9 cellular contexts compared by ENCODE assay signal in the genomic region with DNA sequence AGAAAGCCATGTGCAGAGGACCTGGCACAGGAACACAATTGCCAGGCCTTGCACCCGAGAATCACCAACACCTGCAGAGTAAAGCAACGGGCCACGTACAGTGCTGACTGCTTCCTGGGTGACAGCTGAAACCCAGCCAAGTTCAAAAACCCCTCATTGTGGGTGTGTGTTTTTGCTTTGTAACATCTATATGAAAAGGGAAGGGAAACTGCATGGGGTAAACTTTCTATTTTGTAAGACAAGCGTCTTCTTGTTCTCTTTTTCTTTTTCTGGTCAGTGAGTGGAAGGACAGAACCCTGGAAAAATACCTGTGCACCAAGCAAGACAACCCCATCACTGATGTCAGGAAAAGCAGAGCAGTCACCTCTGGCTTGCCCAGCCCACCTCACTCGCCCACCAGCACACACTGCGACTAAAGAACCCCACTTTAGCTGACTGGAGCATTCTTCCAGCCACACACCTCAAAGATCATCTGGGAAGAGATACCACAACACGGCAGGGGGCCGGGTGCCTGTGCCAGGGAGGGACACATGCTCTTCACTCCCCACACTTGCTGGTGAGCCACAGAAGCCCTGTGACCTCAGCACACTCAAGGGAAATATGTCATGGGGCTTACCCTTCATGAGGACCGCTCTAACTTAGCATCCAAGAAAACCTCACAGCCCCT.
DNase-seq lines count a peak whose midpoint lies in the region; ATAC-seq and TF ChIP-seq lines count a peak whose summit lies in the region.
"Had no signal": no experiment of that assay in that cellular context is flagged by ENCODE, and none has a peak within 500 bp of the region (broad histone marks: within the 10 kb centered on the region; RNA-seq: fewer than 3 reads in every experiment).

No MANE protein-coding gene starts in this region.

- peak overlapping the region; percentile 28 for H3K27ac Mint-ChIP-seq in CD8-positive, alpha-beta T cell

- no peaks in the 10 kb centered on the region for H3K27me3 ChIP-seq in CD8-positive, alpha-beta T cell (ENCODE audit: insufficient read depth, low read length)
- H3K27me3 ChIP-seq: body of pancreas had no signal

- H3K27me3 Mint-ChIP-seq in CD8-positive, alpha-beta T cell (ENCODE audit: low read depth): no peaks in the 10 kb centered on the region

- H3K27ac ChIP-seq in CD8-positive, alpha-beta T cell (ENCODE audit: low read depth, low read length): no peak overlapping the region
- H3K27ac ChIP-seq: body of pancreas had no signal

- H3K4me3 ChIP-seq in CD8-positive, alpha-beta T cell (ENCODE audit: low read depth, low read length): no peak overlapping the region
- H3K4me3 ChIP-seq: body of pancreas had no signal

- no peak for TF ChIP-seq CTCF in CD8-positive, alpha-beta T cell (IDR thresholded peaks at IDR 0.05)

- no peaks in the 10 kb centered on the region for H3K9me3 Mint-ChIP-seq in CD8-positive, alpha-beta T cell

- CTCF ChIA-PET in CD8-positive, alpha-beta T cell (lab: Charles Lee): no interaction called here

- peak; percentile 48 for ATAC-seq in CD8-positive, alpha-beta T cell
- ATAC-seq in GM18909 (IDR thresholded peaks at IDR 0.05; ENCODE audit: poor library complexity, unreplicated experiment): peak; percentile 90
- ATAC-seq in HG03025 (IDR thresholded peaks at IDR 0.05; ENCODE audit: low FRiP score, unreplicated experiment): peak; percentile 89
- peak; percentile 5 for ATAC-seq in sciatic nerve
- ATAC-seq: body of pancreas had no signal

- no peaks in the 10 kb centered on the region for H3K36me3 ChIP-seq in CD8-positive, alpha-beta T cell (ENCODE audit: insufficient read depth, low read length)

- no peaks in the 10 kb centered on the region for H3K9me3 ChIP-seq in CD8-positive, alpha-beta T cell (ENCODE audit: low read length)
- H3K9me3 ChIP-seq: body of pancreas had no signal

- peaks cover 9% of the 10 kb centered on the region for H3K4me1 ChIP-seq in CD8-positive, alpha-beta T cell (ENCODE audit: insufficient read depth, low read length)
- H3K4me1 ChIP-seq: body of pancreas had no signal

- DNase-seq in CD8-positive, alpha-beta T cell: peak in 1 of 7 experiments; percentile 3
- peak; percentile 38 for DNase-seq in SIG-M5 (lab: John Stamatoyannopoulos, UW)
- DNase-seq in sciatic nerve (ENCODE audit: low spot score): no peak
- no peak for DNase-seq in inferior parietal cortex (ENCODE audit: extremely low spot score)
- DNase-seq in GDM1 (lab: John Stamatoyannopoulos, UW): no peak
- no peak for DNase-seq in NCI-H2227 treated with DMSO at 0.1 percent for 48 hours (lab: John Stamatoyannopoulos, UW)

- POLR2A ChIA-PET in CD8-positive, alpha-beta T cell (lab: Charles Lee): no interaction called here

- H3K36me3 Mint-ChIP-seq in CD8-positive, alpha-beta T cell: no peaks in the 10 kb centered on the region

- peak overlapping the region; percentile 1 for H3K4me3 Mint-ChIP-seq in CD8-positive, alpha-beta T cell

- intact Hi-C loops in CD8-positive, alpha-beta T cell (cut with DNase I, micrococcal nuclease): no loop called here
- intact Hi-C loops in sciatic nerve (cut with DNase I): no loop called here

- H3K4me1 Mint-ChIP-seq in CD8-positive, alpha-beta T cell (ENCODE audit: low read depth): peaks cover 21% of the 10 kb centered on the region

Comparison
In these comparisons a context has a peak if more than half of its experiments do, and no peak if none do; other contexts are left out.
1. ATAC-seq: peak in every context shown above with its lines; median percentile 90 in GM18909; 89 in HG03025; 48 in CD8-positive, alpha-beta T cell; 5 in sciatic nerve.